ENCODE assay signal across 31 cellular contexts in the genomic region with DNA sequence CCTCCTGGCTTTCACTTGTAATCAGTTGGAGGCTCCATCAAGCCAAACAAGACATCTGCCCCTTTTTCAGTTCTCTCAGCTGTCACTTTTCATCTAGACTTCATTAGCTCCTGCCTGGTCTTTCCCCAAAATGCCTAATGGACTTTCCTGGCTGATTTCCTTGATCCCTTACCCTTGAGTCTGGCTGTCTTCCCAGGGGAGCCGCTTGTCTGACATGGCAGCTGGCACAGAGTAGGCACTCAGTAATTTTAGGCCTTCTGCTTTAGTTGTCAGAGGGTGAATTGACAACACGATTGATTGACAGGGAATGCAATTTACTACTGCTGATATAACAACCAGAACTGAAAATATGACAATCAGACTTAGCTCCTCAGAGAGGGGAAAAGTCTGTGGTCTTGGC. TPM values are rescaled to one million over a fixed set of nuclear protein-coding genes. Genes with fewer than 3 reads are reported as not detected.
DNase-seq lines count a peak whose midpoint lies in the region; ATAC-seq lines count a peak whose summit lies in the region.
"Had no signal": no experiment of that assay in that cellular context is flagged by ENCODE, and none has a peak within 500 bp of the region (broad histone marks: within the 10 kb centered on the region; RNA-seq: fewer than 3 reads in every experiment).

No MANE protein-coding gene starts in this region.

- peaks cover 4% of the 10 kb centered on the region for H3K9me3 Mint-ChIP-seq in activated CD4-positive, alpha-beta T cell treated with anti-CD3 and anti-CD28 coated beads, Interleukin-2, amount 10 ng/mL, durations not matched to agents 24 days and 14 days
- H3K9me3 Mint-ChIP-seq: activated T-helper 1 cell treated with anti-CD3 and anti-CD28 coated beads, Interleukin-12 subunit alpha, Interleukin-12 subunit beta, Interleukin-2, Interleukin-4 antibody, amounts not matched to agents 30 ng/mL and 10 ng/mL and 1 ng/mL, durations not matched to agents 14 hours and 24 hours and 36 hours had no signal

- H3K27me3 Mint-ChIP-seq in activated CD4-positive, alpha-beta T cell treated with anti-CD3 and anti-CD28 coated beads, Interleukin-2, amount 10 ng/mL, durations not matched to agents 24 days and 14 days = no peaks in the 10 kb centered on the region
- H3K27me3 Mint-ChIP-seq: activated CD4-positive, alpha-beta memory T cell treated with anti-CD3 and anti-CD28 coated beads, Interleukin-2, amount 10 ng/mL, durations not matched to agents 7 days and 5 days had no signal

- no peaks in the 10 kb centered on the region for H3K4me1 Mint-ChIP-seq in activated CD4-positive, alpha-beta T cell treated with anti-CD3 and anti-CD28 coated beads, Interleukin-2, amount 10 ng/mL, durations not matched to agents 24 days and 14 days
- H3K4me1 Mint-ChIP-seq: activated CD4-positive, alpha-beta memory T cell treated with anti-CD3 and anti-CD28 coated beads, Interleukin-2, amount 10 ng/mL, durations not matched to agents 7 days and 5 days; CD14-positive monocyte had no signal

- ATAC-seq in Right ventricle myocardium inferior = peak; percentile 38
- ATAC-seq: esophagus mucosa; foreskin keratinocyte; mucosa of descending colon; PC-3; stimulated activated naive CD8-positive, alpha-beta T cell treated with anti-CD3 and anti-CD28 coated beads, Interleukin-15, Interleukin-2, amounts not matched to agents 100 U/mL and 50 U/mL, for 24 hours had no signal

- no peak overlapping the region for H3K4me3 Mint-ChIP-seq in activated CD4-positive, alpha-beta T cell treated with anti-CD3 and anti-CD28 coated beads, Interleukin-2, amount 10 ng/mL, durations not matched to agents 24 days and 14 days
- H3K4me3 Mint-ChIP-seq: activated CD4-positive, alpha-beta memory T cell treated with anti-CD3 and anti-CD28 coated beads, Interleukin-2, amount 10 ng/mL, durations not matched to agents 7 days and 5 days; activated T-helper 1 cell treated with anti-CD3 and anti-CD28 coated beads, Interleukin-12 subunit alpha, Interleukin-12 subunit beta, Interleukin-2, Interleukin-4 antibody, amounts not matched to agents 30 ng/mL and 10 ng/mL and 1 ng/mL, durations not matched to agents 14 hours and 24 hours and 36 hours; CD14-positive monocyte; nephron had no signal

- no peaks in the 10 kb centered on the region for H3K36me3 Mint-ChIP-seq in activated CD4-positive, alpha-beta T cell treated with anti-CD3 and anti-CD28 coated beads, Interleukin-2, amount 10 ng/mL, durations not matched to agents 24 days and 14 days (ENCODE audit: low read depth)

- DNase-seq in Right ventricle myocardium inferior (ENCODE audit: missing footprints) (no peak), cardiac septum (ENCODE audit: low spot score) (no peak), NCI-H524 (lab: John Stamatoyannopoulos, UW) (peak; percentile 73 to 81), cerebellar cortex (ENCODE audit: low spot score) (peak; percentile 12), retina (peak; percentile 56), superior temporal gyrus (ENCODE audit: extremely low spot score) (no peak), NCI-H774 (lab: John Stamatoyannopoulos, UW) (no peak)
- DNase-seq in activated CD4-positive, alpha-beta T cell treated with anti-CD3 and anti-CD28 coated beads, Interleukin-2, amount 10 ng/mL, durations not matched to agents 24 days and 14 days = no peak
- DNase-seq: activated CD4-positive, alpha-beta memory T cell treated with anti-CD3 and anti-CD28 coated beads, Interleukin-2, amount 10 ng/mL, durations not matched to agents 7 days and 5 days; activated CD4-positive, CD25-positive, alpha-beta regulatory T cell treated with anti-CD3 and anti-CD28 coated beads, Interleukin-2, amount 50 U/mL, for 72 hours; activated CD8-positive, alpha-beta memory T cell treated with anti-CD3 and anti-CD28 coated beads, Interleukin-2, amount 50 U/mL, for 4 hours; activated naive CD4-positive, alpha-beta T cell treated with Interleukin-2 at 50 U/mL for 16 hours; central memory CD4-positive, alpha-beta T cell; foreskin keratinocyte; GM23248; kidney glomerular epithelial cell; mucosa of descending colon; MV-4-11; NK-92 treated with Interleukin-12 subunit alpha and Interleukin-12 subunit beta, amount 100 ng/mL, for 24 hours; pancreas; PC-3; stimulated activated CD4-positive, alpha-beta T cell treated with anti-CD3 and anti-CD28 coated beads, Interleukin-1b, Interleukin-23, amount 100 ng/mL, for 48 hours; stimulated activated naive CD8-positive, alpha-beta T cell treated with anti-CD3 and anti-CD28 coated beads, Interleukin-15, Interleukin-2, amounts not matched to agents 100 U/mL and 50 U/mL, for 24 hours had no signal

- intact Hi-C loops in Right ventricle myocardium inferior (cut with DNase I) (no loop called here), cardiac septum (cut with DNase I) (no loop called here)
- intact Hi-C loops in activated CD4-positive, alpha-beta T cell treated with anti-CD3 and anti-CD28 coated beads, Interleukin-2, amount 10 ng/mL, durations not matched to agents 24 days and 14 days (cut with micrococcal nuclease) = no loop called here

- no peak overlapping the region for H3K27ac Mint-ChIP-seq in activated CD4-positive, alpha-beta T cell treated with anti-CD3 and anti-CD28 coated beads, Interleukin-2, amount 10 ng/mL, durations not matched to agents 24 days and 14 days
- H3K27ac Mint-ChIP-seq: activated CD4-positive, alpha-beta memory T cell treated with anti-CD3 and anti-CD28 coated beads, Interleukin-2, amount 10 ng/mL, durations not matched to agents 7 days and 5 days; activated T-helper 1 cell treated with anti-CD3 and anti-CD28 coated beads, Interleukin-12 subunit alpha, Interleukin-12 subunit beta, Interleukin-2, Interleukin-4 antibody, amounts not matched to agents 30 ng/mL and 10 ng/mL and 1 ng/mL, durations not matched to agents 14 hours and 24 hours and 36 hours; CD14-positive monocyte; nephron had no signal

RNA-seq across cellular contexts. Expression of a gene that starts 2.1 kb away (rescaled TPM):
- total RNA-seq in Right ventricle myocardium inferior = not detected
- total RNA-seq in cardiac septum = not detected
- total RNA-seq in activated CD4-positive, alpha-beta T cell treated with anti-CD3 and anti-CD28 coated beads, Interleukin-2, amount 10 ng/mL, durations not matched to agents 24 days and 14 days = 0.33 and 0.45 TPM in 2 replicates
- total RNA-seq: A172; activated CD4-positive, alpha-beta memory T cell treated with anti-CD3 and anti-CD28 coated beads, Interleukin-2, amount 10 ng/mL, durations not matched to agents 7 days and 5 days; Daoy; GM23248; LHCN-M2; lung microvascular endothelial cell had no signal

RNA-seq across cellular contexts. Expression of a gene that starts 24.9 kb away (rescaled TPM):
- total RNA-seq in Right ventricle myocardium inferior = 66.5 TPM
- 49.2 TPM for total RNA-seq in cardiac septum
- 29.4 and 30.1 TPM in 2 replicates for total RNA-seq in activated CD4-positive, alpha-beta T cell treated with anti-CD3 and anti-CD28 coated beads, Interleukin-2, amount 10 ng/mL, durations not matched to agents 24 days and 14 days

Comparison
In these comparisons a context has a peak if more than half of its experiments do, and no peak if none do; other contexts are left out.
1. DNase-seq: peak in NCI-H524 (2 of 2), cerebellar cortex (single experiment) and retina (single experiment); none in Right ventricle myocardium inferior (single experiment), cardiac septum (single experiment), superior temporal gyrus (single experiment), activated CD4-positive, alpha-beta T cell treated with anti-CD3 and anti-CD28 coated beads, Interleukin-2, amount 10 ng/mL, durations not matched to agents 24 days and 14 days (single experiment) and NCI-H774 (single experiment).